In genomic region chr20:63037669-63038268, GRCh38 we compare ENCODE assay signal across 2 cellular contexts.
TF ChIP-seq lines count a peak whose summit lies in the region.

No MANE protein-coding gene starts in this region.

TF ChIP-seq in A549, 52 proteins besides CTCF, POLR2A, EP300 and RAD21:
- TF ChIP-seq HOXA7 (CRISPR knock-in tag; IDR thresholded peaks at IDR 0.05) (no peak), JUN (IDR thresholded peaks at IDR 0.05) (no peak), HDAC2 (IDR thresholded peaks at IDR 0.05) (no peak), BHLHE40 (IDR thresholded peaks at IDR 0.05; ENCODE audit: low read depth, low read length) (no peak), JUNB (IDR thresholded peaks at IDR 0.05) (no peak), KDM1A (IDR thresholded peaks at IDR 0.05; ENCODE audit: low read depth) (no peak), KDM5A (IDR thresholded peaks at IDR 0.05) (no peak), HEYL (CRISPR knock-in tag; IDR thresholded peaks at IDR 0.05) (no peak), PHF8 (IDR thresholded peaks at IDR 0.05; ENCODE audit: borderline replicate concordance, low read depth) (no peak), RARB (CRISPR knock-in tag; IDR thresholded peaks at IDR 0.05) (no peak)
- TF ChIP-seq, protein P1, sequence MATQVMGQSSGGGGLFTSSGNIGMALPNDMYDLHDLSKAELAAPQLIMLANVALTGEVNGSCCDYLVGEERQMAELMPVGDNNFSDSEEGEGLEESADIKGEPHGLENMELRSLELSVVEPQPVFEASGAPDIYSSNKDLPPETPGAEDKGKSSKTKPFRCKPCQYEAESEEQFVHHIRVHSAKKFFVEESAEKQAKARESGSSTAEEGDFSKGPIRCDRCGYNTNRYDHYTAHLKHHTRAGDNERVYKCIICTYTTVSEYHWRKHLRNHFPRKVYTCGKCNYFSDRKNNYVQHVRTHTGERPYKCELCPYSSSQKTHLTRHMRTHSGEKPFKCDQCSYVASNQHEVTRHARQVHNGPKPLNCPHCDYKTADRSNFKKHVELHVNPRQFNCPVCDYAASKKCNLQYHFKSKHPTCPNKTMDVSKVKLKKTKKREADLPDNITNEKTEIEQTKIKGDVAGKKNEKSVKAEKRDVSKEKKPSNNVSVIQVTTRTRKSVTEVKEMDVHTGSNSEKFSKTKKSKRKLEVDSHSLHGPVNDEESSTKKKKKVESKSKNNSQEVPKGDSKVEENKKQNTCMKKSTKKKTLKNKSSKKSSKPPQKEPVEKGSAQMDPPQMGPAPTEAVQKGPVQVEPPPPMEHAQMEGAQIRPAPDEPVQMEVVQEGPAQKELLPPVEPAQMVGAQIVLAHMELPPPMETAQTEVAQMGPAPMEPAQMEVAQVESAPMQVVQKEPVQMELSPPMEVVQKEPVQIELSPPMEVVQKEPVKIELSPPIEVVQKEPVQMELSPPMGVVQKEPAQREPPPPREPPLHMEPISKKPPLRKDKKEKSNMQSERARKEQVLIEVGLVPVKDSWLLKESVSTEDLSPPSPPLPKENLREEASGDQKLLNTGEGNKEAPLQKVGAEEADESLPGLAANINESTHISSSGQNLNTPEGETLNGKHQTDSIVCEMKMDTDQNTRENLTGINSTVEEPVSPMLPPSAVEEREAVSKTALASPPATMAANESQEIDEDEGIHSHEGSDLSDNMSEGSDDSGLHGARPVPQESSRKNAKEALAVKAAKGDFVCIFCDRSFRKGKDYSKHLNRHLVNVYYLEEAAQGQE (IDR thresholded peaks at IDR 0.05): no peak

TF ChIP-seq in K562, 482 proteins besides CTCF, POLR2A, EP300 and RAD21 (continues in another document):
- TF ChIP-seq NR2C2 (CRISPR knock-in tag; IDR thresholded peaks at IDR 0.05): peak; percentile 93
- peak; percentile 98 for TF ChIP-seq NR2C2 (tag; IDR thresholded peaks at IDR 0.05)
- no peak for TF ChIP-seq HNRNPLL (IDR thresholded peaks at IDR 0.05; ENCODE audit: low read depth, low read length, poor library complexity, severe bottlenecking)
- TF ChIP-seq KLF13 (tag; IDR thresholded peaks at IDR 0.05; ENCODE audit: borderline replicate concordance, low read depth): no peak
- TF ChIP-seq RBFOX2 (IDR thresholded peaks at IDR 0.05; ENCODE audit: low read depth, low read length): peak; percentile 32; the same call in 1 of the 2 replicates
- no peak for TF ChIP-seq ZNF436 (CRISPR knock-in tag; IDR thresholded peaks at IDR 0.05)
- no peak for TF ChIP-seq RBM25 (IDR thresholded peaks at IDR 0.05; ENCODE audit: low read depth, low read length, severe bottlenecking)
- TF ChIP-seq HNRNPL (IDR thresholded peaks at IDR 0.05; ENCODE audit: low read depth, low read length): no peak
- TF ChIP-seq ZNF395 (CRISPR knock-in tag; IDR thresholded peaks at IDR 0.05): 0 out of 2 replicates have a peak, but pooled peaks have one; percentile 51
- no peak for TF ChIP-seq XRCC4 (IDR thresholded peaks at IDR 0.05; ENCODE audit: extremely low read depth, insufficient read depth, insufficient read length)
- no peak for TF ChIP-seq THRB (CRISPR knock-in tag; conservative IDR thresholded peaks at IDR 0.05)
- TF ChIP-seq NR3C1 (CRISPR knock-in tag; IDR thresholded peaks at IDR 0.05): no peak
- peak; percentile 53; the same call in 1 of the 2 replicates for TF ChIP-seq ESRRA (IDR thresholded peaks at IDR 0.05; ENCODE audit: borderline replicate concordance, low read depth)
- TF ChIP-seq VEZF1 (CRISPR knock-in tag; IDR thresholded peaks at IDR 0.05): peak; percentile 40
- TF ChIP-seq WHSC1 (IDR thresholded peaks at IDR 0.05; ENCODE audit: low read length): no peak
- no peak for TF ChIP-seq SIN3B (IDR thresholded peaks at IDR 0.05; ENCODE audit: low read depth)
- TF ChIP-seq, protein P2, sequence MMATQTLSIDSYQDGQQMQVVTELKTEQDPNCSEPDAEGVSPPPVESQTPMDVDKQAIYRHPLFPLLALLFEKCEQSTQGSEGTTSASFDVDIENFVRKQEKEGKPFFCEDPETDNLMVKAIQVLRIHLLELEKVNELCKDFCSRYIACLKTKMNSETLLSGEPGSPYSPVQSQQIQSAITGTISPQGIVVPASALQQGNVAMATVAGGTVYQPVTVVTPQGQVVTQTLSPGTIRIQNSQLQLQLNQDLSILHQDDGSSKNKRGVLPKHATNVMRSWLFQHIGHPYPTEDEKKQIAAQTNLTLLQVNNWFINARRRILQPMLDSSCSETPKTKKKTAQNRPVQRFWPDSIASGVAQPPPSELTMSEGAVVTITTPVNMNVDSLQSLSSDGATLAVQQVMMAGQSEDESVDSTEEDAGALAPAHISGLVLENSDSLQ (IDR thresholded peaks at IDR 0.05): peak; percentile 48
- TF ChIP-seq CBFB (CRISPR knock-in tag; IDR thresholded peaks at IDR 0.05): no peak
- no peak for TF ChIP-seq BRD9 (IDR thresholded peaks at IDR 0.05; ENCODE audit: low read depth, partially characterized antibody)
- peak; percentile 39; the same call in 1 of the 2 replicates for TF ChIP-seq GABPB1 (CRISPR knock-in tag; IDR thresholded peaks at IDR 0.05)
- no peak for TF ChIP-seq ZNF77 (CRISPR knock-in tag; IDR thresholded peaks at IDR 0.05)
- peak in 1 of 2 experiments; percentile 40; a peak in 1 of 3 replicates for TF ChIP-seq CBX3 (IDR thresholded peaks at IDR 0.05; ENCODE audit: borderline replicate concordance in 1 of 2, low read length in 2 of 2)
- no peak for TF ChIP-seq ESRRB (CRISPR knock-in tag; IDR thresholded peaks at IDR 0.05; ENCODE audit: borderline replicate concordance)
- peak; percentile 97 for TF ChIP-seq NR2C1 (IDR thresholded peaks at IDR 0.05)
- peak; percentile 97 for TF ChIP-seq NR2C1 (tag; IDR thresholded peaks at IDR 0.05)
- TF ChIP-seq MXD1 (CRISPR knock-in tag; IDR thresholded peaks at IDR 0.05; ENCODE audit: borderline replicate concordance, poor library complexity, severe bottlenecking): no peak
- TF ChIP-seq, protein P3, sequence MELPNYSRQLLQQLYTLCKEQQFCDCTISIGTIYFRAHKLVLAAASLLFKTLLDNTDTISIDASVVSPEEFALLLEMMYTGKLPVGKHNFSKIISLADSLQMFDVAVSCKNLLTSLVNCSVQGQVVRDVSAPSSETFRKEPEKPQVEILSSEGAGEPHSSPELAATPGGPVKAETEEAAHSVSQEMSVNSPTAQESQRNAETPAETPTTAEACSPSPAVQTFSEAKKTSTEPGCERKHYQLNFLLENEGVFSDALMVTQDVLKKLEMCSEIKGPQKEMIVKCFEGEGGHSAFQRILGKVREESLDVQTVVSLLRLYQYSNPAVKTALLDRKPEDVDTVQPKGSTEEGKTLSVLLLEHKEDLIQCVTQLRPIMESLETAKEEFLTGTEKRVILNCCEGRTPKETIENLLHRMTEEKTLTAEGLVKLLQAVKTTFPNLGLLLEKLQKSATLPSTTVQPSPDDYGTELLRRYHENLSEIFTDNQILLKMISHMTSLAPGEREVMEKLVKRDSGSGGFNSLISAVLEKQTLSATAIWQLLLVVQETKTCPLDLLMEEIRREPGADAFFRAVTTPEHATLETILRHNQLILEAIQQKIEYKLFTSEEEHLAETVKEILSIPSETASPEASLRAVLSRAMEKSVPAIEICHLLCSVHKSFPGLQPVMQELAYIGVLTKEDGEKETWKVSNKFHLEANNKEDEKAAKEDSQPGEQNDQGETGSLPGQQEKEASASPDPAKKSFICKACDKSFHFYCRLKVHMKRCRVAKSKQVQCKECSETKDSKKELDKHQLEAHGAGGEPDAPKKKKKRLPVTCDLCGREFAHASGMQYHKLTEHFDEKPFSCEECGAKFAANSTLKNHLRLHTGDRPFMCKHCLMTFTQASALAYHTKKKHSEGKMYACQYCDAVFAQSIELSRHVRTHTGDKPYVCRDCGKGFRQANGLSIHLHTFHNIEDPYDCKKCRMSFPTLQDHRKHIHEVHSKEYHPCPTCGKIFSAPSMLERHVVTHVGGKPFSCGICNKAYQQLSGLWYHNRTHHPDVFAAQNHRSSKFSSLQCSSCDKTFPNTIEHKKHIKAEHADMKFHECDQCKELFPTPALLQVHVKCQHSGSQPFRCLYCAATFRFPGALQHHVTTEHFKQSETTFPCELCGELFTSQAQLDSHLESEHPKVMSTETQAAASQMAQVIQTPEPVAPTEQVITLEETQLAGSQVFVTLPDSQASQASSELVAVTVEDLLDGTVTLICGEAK (IDR thresholded peaks at IDR 0.05): peak; percentile 87
- TF ChIP-seq, protein P3 (CRISPR knock-in tag; IDR thresholded peaks at IDR 0.05): no peak
- no peak for TF ChIP-seq ZFP1 (CRISPR knock-in tag; IDR thresholded peaks at IDR 0.05)
- TF ChIP-seq HDAC3 (IDR thresholded peaks at IDR 0.05; ENCODE audit: borderline replicate concordance, partially characterized antibody): no peak
- no peak for TF ChIP-seq KLF1 (tag; IDR thresholded peaks at IDR 0.05)
- no peak for TF ChIP-seq RBM34 (IDR thresholded peaks at IDR 0.05; ENCODE audit: borderline replicate concordance, insufficient read depth, low read length)
- no peak for TF ChIP-seq HES1 (IDR thresholded peaks at IDR 0.05; ENCODE audit: low read depth)
- TF ChIP-seq MYC (IDR thresholded peaks at IDR 0.05; ENCODE audit: low read depth, low read length): peak; percentile 39; the same call in 1 of the 2 replicates
- no peak for TF ChIP-seq MYC (CRISPR knock-in tag; IDR thresholded peaks at IDR 0.05; ENCODE audit: borderline replicate concordance, low read depth)
- peak; percentile 33 for TF ChIP-seq MEIS2 (IDR thresholded peaks at IDR 0.05; ENCODE audit: partially characterized antibody)
- no peak for TF ChIP-seq ZNF239 (CRISPR knock-in tag; IDR thresholded peaks at IDR 0.05)
- no peak for TF ChIP-seq E2F3 (CRISPR knock-in tag; IDR thresholded peaks at IDR 0.05)
- no peak for TF ChIP-seq ZNF695 (CRISPR knock-in tag; IDR thresholded peaks at IDR 0.05)
- 0 out of 2 replicates have a peak, but pooled peaks have one; percentile 46 for TF ChIP-seq CBX1 (IDR thresholded peaks at IDR 0.05; ENCODE audit: low read depth)
- TF ChIP-seq ZBTB7A (IDR thresholded peaks at IDR 0.05; ENCODE audit: borderline replicate concordance, control insufficient read depth, low read depth, low read length): peak; percentile 62
